Comparison of ENCODE assay signal across 6 cellular contexts in the genomic region with DNA sequence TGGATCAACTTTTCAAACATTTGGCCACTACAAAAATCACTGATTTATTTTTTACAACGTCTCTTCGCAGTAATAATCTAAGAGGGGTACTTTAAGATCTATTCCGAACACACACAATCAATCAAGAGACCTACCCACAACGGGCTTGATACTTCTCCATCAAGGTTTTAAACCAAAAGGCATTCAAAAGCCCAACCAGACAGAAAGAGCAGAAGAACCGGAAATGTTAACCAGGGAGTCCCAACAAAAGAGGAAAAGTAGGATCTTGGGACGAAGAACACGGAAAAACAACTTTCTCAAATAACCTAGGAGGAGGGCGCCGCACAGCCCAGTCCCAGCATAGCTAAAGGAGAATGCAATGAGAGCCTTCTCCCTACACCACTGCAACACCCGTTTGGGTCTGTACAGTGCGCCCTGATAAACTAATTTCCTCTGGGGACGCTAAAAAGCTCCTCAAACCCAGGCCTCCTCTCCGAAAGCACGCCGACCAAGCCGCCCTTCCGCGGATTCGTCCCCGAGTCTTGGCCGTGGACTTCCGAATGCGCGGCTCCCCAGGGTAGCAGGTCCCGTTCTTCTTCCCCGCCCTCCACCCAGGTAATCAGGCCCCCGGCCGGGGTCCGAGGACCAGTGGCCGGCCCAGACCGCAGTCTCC. TPM values are rescaled to one million over a fixed set of nuclear protein-coding genes. Genes with fewer than 3 reads are reported as not detected.
DNase-seq lines count a peak whose midpoint lies in the region; ATAC-seq and TF ChIP-seq lines count a peak whose summit lies in the region.

No MANE protein-coding gene starts in this region.

- DNase-seq in central memory CD8-positive, alpha-beta T cell (ENCODE audit: low spot score in 2 of 2), result no peak
- DNase-seq in omental fat pad (ENCODE audit: low spot score), result no peak

- ATAC-seq in GM18868 (IDR thresholded peaks at IDR 0.05; ENCODE audit: unreplicated experiment), result peak; percentile 19
- ATAC-seq in HG03354 (IDR thresholded peaks at IDR 0.05; ENCODE audit: poor library complexity, severe bottlenecking, unreplicated experiment), result peak; percentile 36
- ATAC-seq in central memory CD8-positive, alpha-beta T cell (replicated peaks; ENCODE audit: extremely low read depth, poor library complexity, severe bottlenecking), result peak; percentile 18
- ATAC-seq in omental fat pad (ENCODE audit: low FRiP score), result peak; percentile 11
- no peak for ATAC-seq in GM18505 (IDR thresholded peaks at IDR 0.05; ENCODE audit: unreplicated experiment)
- ATAC-seq in HG02588 (IDR thresholded peaks at IDR 0.05; ENCODE audit: unreplicated experiment), result no peak

- H3K9me3 Mint-ChIP-seq in central memory CD8-positive, alpha-beta T cell, result no peaks in the 10 kb centered on the region

- peaks cover 51% of the 10 kb centered on the region for H3K4me1 Mint-ChIP-seq in central memory CD8-positive, alpha-beta T cell

- H3K27me3 Mint-ChIP-seq in central memory CD8-positive, alpha-beta T cell, result no peaks in the 10 kb centered on the region

- H3K4me3 Mint-ChIP-seq in central memory CD8-positive, alpha-beta T cell, result peak overlapping the region; percentile 89

- TF ChIP-seq CTCF in omental fat pad (IDR thresholded peaks at IDR 0.05), result no peak

- no peak for TF ChIP-seq POLR2A in GM18505 (IDR thresholded peaks at IDR 0.05; ENCODE audit: borderline replicate concordance, extremely low read depth, insufficient read depth, insufficient read length)

- peaks cover 41% of the 10 kb centered on the region for H3K36me3 Mint-ChIP-seq in central memory CD8-positive, alpha-beta T cell (ENCODE audit: insufficient read depth)

- peak overlapping the region; percentile 95 for H3K27ac Mint-ChIP-seq in central memory CD8-positive, alpha-beta T cell (ENCODE audit: low read depth)

RNA-seq across cellular contexts. Expression of a gene that starts 0.6 kb away (rescaled TPM):
- 100 to 1,000 TPM; 164 to 205 (median 191) TPM for total RNA-seq in omental fat pad

RNA-seq across cellular contexts. Expression of a gene that starts 7.1 kb away (rescaled TPM):
- total RNA-seq in omental fat pad, result 10 to 100 TPM in 2 of 4 donors, 1 to 10 TPM in 2; 5.2 to 48.2 (median 9.5) TPM

RNA-seq across cellular contexts. Expression of a gene that starts 18.7 kb away (rescaled TPM):
- total RNA-seq in omental fat pad, result under 1 TPM in 3 of 4 donors, not detected in 1; 0.19 to 0.24 (median 0.19) TPM

RNA-seq across cellular contexts. Expression of a gene that starts 37.0 kb away (rescaled TPM):
- total RNA-seq in omental fat pad, result 10 to 100 TPM; 47.7 to 70.2 (median 57.3) TPM

RNA-seq across cellular contexts. Expression of a gene that starts 45.2 kb away (rescaled TPM):
- not detected for total RNA-seq in omental fat pad

Comparison
In these comparisons a context has a peak if more than half of its experiments do, and no peak if none do; other contexts are left out.
1. ATAC-seq: peak in GM18868 (single experiment), HG03354 (single experiment), central memory CD8-positive, alpha-beta T cell (single experiment) and omental fat pad (single experiment); none in GM18505 (single experiment) and HG02588 (single experiment).